18 cellular contexts compared by ENCODE assay signal in the genomic region with DNA sequence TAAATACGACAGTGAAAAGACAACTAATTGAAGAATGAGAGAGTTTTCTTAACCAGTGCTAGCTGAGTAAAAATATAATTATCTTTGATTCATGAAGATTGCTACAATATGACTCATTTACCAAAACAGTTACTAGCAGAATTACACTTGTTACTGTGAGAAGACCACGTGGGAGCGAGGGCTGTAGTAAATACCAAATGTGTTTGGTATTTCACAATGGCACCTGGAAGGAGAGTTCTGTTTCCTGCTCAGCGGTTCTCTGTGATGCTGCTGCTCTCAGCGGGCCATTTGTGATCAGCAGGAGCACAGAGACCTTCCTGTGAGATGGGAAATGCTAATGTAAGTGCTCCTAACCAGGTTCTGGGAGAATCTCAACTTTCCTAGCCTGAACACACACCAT.
A peak's percentile ranks its signal among the peaks of the same experiment; 100 is the strongest.
DNase-seq lines count a peak whose midpoint lies in the region; ATAC-seq, FAIRE-seq and TF ChIP-seq lines count a peak whose summit lies in the region.
"Had no signal": no experiment of that assay in that cellular context is flagged by ENCODE, and none has a peak within 500 bp of the region (broad histone marks: within the 10 kb centered on the region; RNA-seq: fewer than 3 reads in every experiment).

No MANE protein-coding gene starts in this region.

- H3K79me2 ChIP-seq in K562 (ENCODE audit: control insufficient read depth, insufficient read depth, low read length): no peaks in the 10 kb centered on the region
- no peaks in the 10 kb centered on the region for H3K79me2 ChIP-seq in mesendoderm (ENCODE audit: control insufficient read depth, insufficient read depth, low read length)

- no peak for FAIRE-seq in K562 (lab: Jason Lieb, UNC)
- FAIRE-seq: islet of Langerhans, TTC549 had no signal

- no peak overlapping the region for H4K91ac ChIP-seq in IMR-90 (ENCODE audit: insufficient read depth, low read depth, low read length)

- H2BK5ac ChIP-seq in IMR-90 (ENCODE audit: low read depth, low read length, poor library complexity, severe bottlenecking) (no peak overlapping the region), mesendoderm (ENCODE audit: low read length) (no peak overlapping the region)

- intact Hi-C loops in IMR-90 (cut with micrococcal nuclease): no loop called here
- intact Hi-C loops in K562 (cut with micrococcal nuclease): no loop called here

- H2AK5ac ChIP-seq in IMR-90 (ENCODE audit: low read depth, low read length) (no peak overlapping the region), mesendoderm (ENCODE audit: low read length) (no peak overlapping the region)

- no peak overlapping the region for H4K5ac ChIP-seq in IMR-90 (ENCODE audit: low read depth, low read length)
- H4K5ac ChIP-seq in mesendoderm (ENCODE audit: low read length): no peak overlapping the region

- no peaks in the 10 kb centered on the region for H3K4me1 ChIP-seq in IMR-90 (ENCODE audit: control insufficient read depth, insufficient read depth, low read length)
- peaks cover 3 to 11% of the 10 kb centered on the region in 2 experiments; a peak in 3 of 5 replicates for H3K4me1 ChIP-seq in K562 (replicated peaks in 1 of 2; ENCODE audit: control insufficient read depth in 2 of 2, insufficient read depth in 2 of 2, low read length in 2 of 2)
- no peaks in the 10 kb centered on the region for H3K4me1 ChIP-seq in mesendoderm (ENCODE audit: control insufficient read depth, low read depth, low read length)
- H3K4me1 ChIP-seq: BLaER1 treated with 17β-estradiol and CSF1 and Interleukin-3, amounts not matched to agents 10 nM and 100 nM; gastroesophageal sphincter; prostate gland; transverse colon had no signal

- no peaks in the 10 kb centered on the region for H3K27me3 ChIP-seq in IMR-90 (ENCODE audit: control insufficient read depth, insufficient read depth, low read length)
- H3K27me3 ChIP-seq in K562 (ENCODE audit: control insufficient read depth in 2 of 2, insufficient read depth in 2 of 2, low read length in 2 of 2): peaks cover 2 to 16% of the 10 kb centered on the region in 2 experiments; a peak in 2 of 5 replicates
- no peaks in the 10 kb centered on the region for H3K27me3 ChIP-seq in mesendoderm (ENCODE audit: insufficient read depth, low read length, poor library complexity)
- H3K27me3 ChIP-seq: BLaER1 treated with 17β-estradiol and CSF1 and Interleukin-3, amounts not matched to agents 10 nM and 100 nM; gastroesophageal sphincter; transverse colon had no signal

- POLR2A ChIA-PET in IMR-90 (lab: Charles Lee; ENCODE audit: unreplicated experiment) (no interaction called here), K562 (lab: Yijun Ruan, JAX) (no interaction called here)

- no CpG with 5 or more reads among the region's 5 CpGs for WGBS in IMR-90 (ENCODE audit: extremely low coverage in 2 of 2, insufficient read length in 1 of 2), 2 experiments
- 13% methylated on average over 5 of the region's 5 CpGs for WGBS in K562 (ENCODE audit: insufficient coverage, low coverage, missing lambda C conversion rate)
- no CpG with 5 or more reads among the region's 5 CpGs for WGBS in mesendoderm (ENCODE audit: extremely low coverage, insufficient coverage, low lambda C conversion rate)

- TF ChIP-seq POLR2A in IMR-90 (IDR thresholded peaks at IDR 0.05; ENCODE audit: low read depth, low read length) (no peak), K562 (conservative IDR thresholded peaks at IDR 0.05) (no peak)

- no peak for TF ChIP-seq RAD21 in IMR-90 (IDR thresholded peaks at IDR 0.05; ENCODE audit: low read length)
- no peak for TF ChIP-seq RAD21 in K562 (CRISPR knock-in tag; conservative IDR thresholded peaks at IDR 0.05 in 1 of 2, IDR thresholded peaks at IDR 0.05 in 1 of 2)

- H3K18ac ChIP-seq in IMR-90 (ENCODE audit: low read depth, low read length) (no peak overlapping the region), mesendoderm (ENCODE audit: low read length) (no peak overlapping the region)

- no peak overlapping the region for H3K4me2 ChIP-seq in IMR-90 (ENCODE audit: low read depth, low read length)
- no peak overlapping the region for H3K4me2 ChIP-seq in K562 (ENCODE audit: insufficient read depth, low read length)
- H3K4me2 ChIP-seq in mesendoderm (ENCODE audit: low read length): no peak overlapping the region
- H3K4me2 ChIP-seq: BLaER1 treated with 17β-estradiol and CSF1 and Interleukin-3, amounts not matched to agents 10 nM and 100 nM had no signal

- H3K79me1 ChIP-seq in IMR-90 (ENCODE audit: low read depth in 1 of 2, low read length in 2 of 2): no peaks in the 10 kb centered on the region
- no peaks in the 10 kb centered on the region for H3K79me1 ChIP-seq in mesendoderm (ENCODE audit: low read length)

- H3K9me3 ChIP-seq in IMR-90 (ENCODE audit: control insufficient read depth, insufficient read depth, low read length) (no peaks in the 10 kb centered on the region), K562 (replicated peaks; ENCODE audit: control insufficient read depth, insufficient read depth, low read depth, low read length) (no peaks in the 10 kb centered on the region)
- H3K9me3 ChIP-seq: prostate gland, transverse colon had no signal

- H3K23ac ChIP-seq in IMR-90 (ENCODE audit: low read depth, low read length): no peak overlapping the region
- no peak overlapping the region for H3K23ac ChIP-seq in mesendoderm (ENCODE audit: low read length)

- H3K4ac ChIP-seq in IMR-90 (ENCODE audit: low read depth, low read length): no peak overlapping the region
- H3K4ac ChIP-seq in mesendoderm (ENCODE audit: low read depth, low read length): no peak overlapping the region

- H2BK120ac ChIP-seq in IMR-90 (ENCODE audit: low read depth, low read length): no peak overlapping the region
- H2BK120ac ChIP-seq in mesendoderm (ENCODE audit: low read depth, low read length): no peak overlapping the region

- H3K4me3 ChIP-seq in IMR-90 (ENCODE audit: insufficient read depth, low read depth, low read length) (no peak overlapping the region), K562 (no peak overlapping the region), mesendoderm (ENCODE audit: low read length) (no peak overlapping the region)
- H3K4me3 ChIP-seq: BLaER1 treated with 17β-estradiol and CSF1 and Interleukin-3, amounts not matched to agents 10 nM and 100 nM; gastroesophageal sphincter; prostate gland; transverse colon had no signal

- dilution Hi-C loops in IMR-90 (cut with HindIII; ENCODE audit: low sequenced_read_pairs, unreplicated experiment): no loop called here

- TF ChIP-seq CTCF in IMR-90 (conservative IDR thresholded peaks at IDR 0.05; ENCODE audit: low read depth, low read length): no peak
- no peak for TF ChIP-seq CTCF in K562 (IDR thresholded peaks at IDR 0.05 in 2 of 3, conservative IDR thresholded peaks at IDR 0.05 in 1 of 3; ENCODE audit: insufficient read depth in 2 of 3, low read depth in 1 of 3, low read length in 3 of 3)

- H2BK15ac ChIP-seq in IMR-90 (ENCODE audit: low read depth, low read length): no peak overlapping the region
- H2BK15ac ChIP-seq in mesendoderm (replicated peaks; ENCODE audit: low read depth): no peak overlapping the region

- H3K56ac ChIP-seq in IMR-90 (ENCODE audit: extremely low read depth, insufficient read depth, low read length): no peak overlapping the region
- H3K56ac ChIP-seq in mesendoderm (ENCODE audit: low read length): no peak overlapping the region

- H4K20me1 ChIP-seq in IMR-90 (ENCODE audit: insufficient read depth, low read length) (no peaks in the 10 kb centered on the region), K562 (replicated peaks; ENCODE audit: control insufficient read depth, insufficient read depth, low read length) (no peaks in the 10 kb centered on the region)
- H4K20me1 ChIP-seq: BLaER1 treated with 17β-estradiol and CSF1 and Interleukin-3, amounts not matched to agents 10 nM and 100 nM had no signal

- no peak overlapping the region for H4K8ac ChIP-seq in IMR-90 (ENCODE audit: low read depth in 2 of 2, low read length in 2 of 2)
- no peak overlapping the region for H4K8ac ChIP-seq in mesendoderm (ENCODE audit: low read depth, low read length)

- no peak overlapping the region for H2AK9ac ChIP-seq in IMR-90 (replicated peaks; ENCODE audit: low read depth, low read length, poor library complexity)

- no peak overlapping the region for H2AFZ ChIP-seq in IMR-90 (replicated peaks; ENCODE audit: low read length, poor library complexity)
- peak overlapping the region; percentile 33; the same call in 1 of the 2 replicates for H2AFZ ChIP-seq in K562 (ENCODE audit: low read depth, low read length)

- CTCF ChIA-PET in IMR-90 (lab: Yijun Ruan, JAX): interaction anchor here (0.5 kb wide), 1 partner anchor 14 kb away, joined by 3 read pairs; no protein-coding TSS in a partner anchor
- CTCF ChIA-PET in K562 (lab: Yijun Ruan, JAX; ENCODE audit: low intra/inter-chr PET ratio): no interaction called here

- H3K27ac ChIP-seq in IMR-90 (ENCODE audit: insufficient read depth, low read length): no peak overlapping the region
- H3K27ac ChIP-seq in K562 (ENCODE audit: extremely low read depth, low read depth, low read length): no peak overlapping the region
- H3K27ac ChIP-seq in mesendoderm (ENCODE audit: low read depth, low read length): no peak overlapping the region
- H3K27ac ChIP-seq: BLaER1 treated with 17β-estradiol and CSF1 and Interleukin-3, amounts not matched to agents 10 nM and 100 nM; gastroesophageal sphincter; prostate gland; transverse colon had no signal

- no peak overlapping the region for H2BK20ac ChIP-seq in IMR-90 (ENCODE audit: low read depth, low read length)

- no peaks in the 10 kb centered on the region for H3K9me1 ChIP-seq in IMR-90 (ENCODE audit: insufficient read depth, low read length)
- H3K9me1 ChIP-seq in K562 (ENCODE audit: control insufficient read depth, insufficient read depth, low read length): no peaks in the 10 kb centered on the region

- BruUV-seq in IMR-90 (replicated peaks; lab: Mats Ljungman, UMichigan) (no TSS peak), K562 (replicated peaks; lab: Mats Ljungman, UMichigan) (no TSS peak)

- in situ Hi-C loops in IMR-90 (cut with MboI; ENCODE audit: low sequenced_read_pairs) (no loop called here), K562 (cut with MboI) (no loop called here)

- peak; percentile 34 for DNase-seq in AG20443 (ENCODE audit: low spot score)
- DNase-seq in IMR-90: peak; percentile 17
- no peak for DNase-seq in K562 (ENCODE audit: extremely low read depth in 1 of 4, low spot score in 3 of 4)
- peak; percentile 54 for DNase-seq in mesendoderm
- DNase-seq in HUDEP-2 (lab: John Stamatoyannopoulos, UW; ENCODE audit: unreplicated experiment in 76 of 76): no peak
- no peak for DNase-seq in KG1 (lab: John Stamatoyannopoulos, UW)
- no peak for DNase-seq in activated CD8-positive, alpha-beta memory T cell treated with anti-CD3 and anti-CD28 coated beads for 24 hours
- DNase-seq: activated gamma-delta T cell; effector CD8-positive, alpha-beta T cell; NCI-H187; SHP77 treated with DMSO at 0.1 percent for 48 hours; transverse colon had no signal

- no peak overlapping the region for H3K14ac ChIP-seq in IMR-90 (replicated peaks; ENCODE audit: low read depth, low read length)

- H3K36me3 ChIP-seq in IMR-90 (ENCODE audit: control insufficient read depth, insufficient read depth, low read length): no peaks in the 10 kb centered on the region
- no peaks in the 10 kb centered on the region for H3K36me3 ChIP-seq in K562 (ENCODE audit: control insufficient read depth, insufficient read depth, low read length)
- no peaks in the 10 kb centered on the region for H3K36me3 ChIP-seq in mesendoderm (ENCODE audit: control insufficient read depth, insufficient read depth, low read length)
- H3K36me3 ChIP-seq: BLaER1 treated with 17β-estradiol and CSF1 and Interleukin-3, amounts not matched to agents 10 nM and 100 nM; prostate gland; transverse colon had no signal

- H3K9ac ChIP-seq in IMR-90 (ENCODE audit: low read depth, low read length) (no peak overlapping the region), K562 (ENCODE audit: insufficient read depth in 1 of 2, low read depth in 2 of 2, low read length in 2 of 2) (no peak overlapping the region), mesendoderm (ENCODE audit: low read length) (no peak overlapping the region)
- H3K9ac ChIP-seq: BLaER1 treated with 17β-estradiol and CSF1 and Interleukin-3, amounts not matched to agents 10 nM and 100 nM had no signal

- ATAC-seq in IMR-90 (ENCODE audit: low read depth) (no peak), K562 (0 out of 3 replicates have a peak, but pooled peaks have one; percentile 20), esophagus mucosa (no peak)
- ATAC-seq: gastroesophageal sphincter had no signal

- TF ChIP-seq EP300 in K562 (IDR thresholded peaks at IDR 0.05; ENCODE audit: low read length): no peak

Comparison
In these comparisons a context has a peak if more than half of its experiments do, and no peak if none do; other contexts are left out.
1. DNase-seq: peak in AG20443 (single experiment), IMR-90 (single experiment) and mesendoderm (single experiment); none in K562 (0 of 4), HUDEP-2 (0 of 76), KG1 (single experiment) and activated CD8-positive, alpha-beta memory T cell treated with anti-CD3 and anti-CD28 coated beads for 24 hours (single experiment).